ENCODE assay signal across 20 cellular contexts in the genomic region with DNA sequence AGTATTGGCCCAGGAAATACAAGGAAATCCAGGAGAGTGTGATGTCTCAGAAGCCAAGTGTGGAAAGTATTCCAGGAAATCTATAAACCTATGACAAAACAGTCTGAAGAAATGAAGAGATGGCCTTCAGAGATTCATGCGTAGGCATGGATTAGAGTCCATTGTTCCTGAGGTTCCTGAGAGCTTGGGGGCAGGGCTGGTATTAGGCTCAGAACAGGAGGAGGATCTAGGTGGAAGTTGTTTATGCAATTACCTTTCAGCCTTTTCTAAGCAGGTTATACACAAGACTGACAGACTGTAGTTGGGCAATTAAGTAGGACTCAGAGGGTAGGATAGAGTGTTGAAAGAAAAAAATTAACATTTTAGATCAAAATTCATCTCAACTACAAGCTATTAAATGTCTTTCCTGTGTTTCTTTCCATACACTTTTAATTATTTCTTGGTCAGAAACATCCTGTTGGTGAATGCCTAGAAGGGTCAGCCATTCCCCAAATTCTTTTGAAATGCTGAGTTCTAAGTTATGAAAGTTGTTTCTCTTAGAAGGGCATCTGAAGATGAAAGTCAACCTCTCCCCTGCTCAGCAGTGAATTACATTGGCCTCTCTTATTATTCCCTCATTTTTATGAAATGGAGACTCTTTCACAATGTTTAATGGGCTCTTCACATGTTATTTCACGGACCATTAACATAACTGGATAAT.
DNase-seq lines count a peak whose midpoint lies in the region; ATAC-seq, FAIRE-seq and TF ChIP-seq lines count a peak whose summit lies in the region.
"Had no signal": no experiment of that assay in that cellular context is flagged by ENCODE, and none has a peak within 500 bp of the region (broad histone marks: within the 10 kb centered on the region; RNA-seq: fewer than 3 reads in every experiment).

No MANE protein-coding gene starts in this region.

- H3K9me3 ChIP-seq in K562 (replicated peaks; ENCODE audit: control insufficient read depth, insufficient read depth, low read depth, low read length): peaks cover 11% of the 10 kb centered on the region
- H3K9me3 ChIP-seq: SK-N-SH had no signal

- no peak overlapping the region for H3K4me2 ChIP-seq in K562 (ENCODE audit: insufficient read depth, low read length)
- H3K4me2 ChIP-seq: SK-N-SH had no signal

- FAIRE-seq in K562 (lab: Jason Lieb, UNC): no peak
- FAIRE-seq: A204.1, D721Med, H54 had no signal

- TF ChIP-seq RAD21 in K562 (CRISPR knock-in tag; conservative IDR thresholded peaks at IDR 0.05 in 1 of 2, IDR thresholded peaks at IDR 0.05 in 1 of 2): no peak

- CTCF ChIA-PET in K562 (lab: Yijun Ruan, JAX; ENCODE audit: low intra/inter-chr PET ratio): no interaction called here

- in situ Hi-C loops in K562 (cut with MboI): no loop called here

- POLR2A ChIA-PET in K562 (lab: Yijun Ruan, JAX): interaction anchor here (1.4 kb wide), 1 partner anchor 12 kb away, joined by 3 read pairs; no protein-coding TSS in a partner anchor

- H3K27me3 ChIP-seq in K562 (ENCODE audit: control insufficient read depth in 2 of 2, insufficient read depth in 2 of 2, low read length in 2 of 2): no peaks in the 10 kb centered on the region

- H3K4me1 Mint-ChIP-seq in activated naive CD8-positive, alpha-beta T cell treated with anti-CD3 and anti-CD28 coated beads, Interleukin-2, amount 50 U/mL, for 24 hours: no peaks in the 10 kb centered on the region

- no peaks in the 10 kb centered on the region for H3K27me3 Mint-ChIP-seq in activated naive CD8-positive, alpha-beta T cell treated with anti-CD3 and anti-CD28 coated beads, Interleukin-2, amount 50 U/mL, for 24 hours

- H3K9ac ChIP-seq in K562 (ENCODE audit: insufficient read depth in 1 of 2, low read depth in 2 of 2, low read length in 2 of 2): no peak overlapping the region
- H3K9ac ChIP-seq: SK-N-SH had no signal

- peaks cover 3% of the 10 kb centered on the region for H3K36me3 Mint-ChIP-seq in activated naive CD8-positive, alpha-beta T cell treated with anti-CD3 and anti-CD28 coated beads, Interleukin-2, amount 50 U/mL, for 24 hours (ENCODE audit: low read depth)

- H3K27ac Mint-ChIP-seq in activated naive CD8-positive, alpha-beta T cell treated with anti-CD3 and anti-CD28 coated beads, Interleukin-2, amount 50 U/mL, for 24 hours: no peak overlapping the region
- H3K27ac Mint-ChIP-seq: HFFc6 had no signal

- no peaks in the 10 kb centered on the region for H3K79me2 ChIP-seq in K562 (ENCODE audit: control insufficient read depth, insufficient read depth, low read length)

- DNase-seq in NCI-H748 (lab: John Stamatoyannopoulos, UW; ENCODE audit: unreplicated experiment): peak; percentile 44
- no peak for DNase-seq in NCI-H748 treated with DMSO at 0.1 percent for 48 hours (lab: John Stamatoyannopoulos, UW)
- DNase-seq in GM04503 (ENCODE audit: low read depth): peak; percentile 44
- no peak for DNase-seq in K562 (ENCODE audit: extremely low read depth in 1 of 4, low spot score in 3 of 4)
- no peak for DNase-seq in nucleus accumbens (lab: John Stamatoyannopoulos, UW)
- no peak for DNase-seq in activated naive CD8-positive, alpha-beta T cell treated with anti-CD3 and anti-CD28 coated beads, Interleukin-2, amount 50 U/mL, for 24 hours
- DNase-seq: HFFc6, IMR-90, Karpas-422, NCI-H526 treated with DMSO at 0.1 percent for 48 hours, PC-3, RPMI8226, SHP77 treated with DMSO at 0.1 percent for 48 hours, SK-N-SH had no signal

- no TSS peak for BruUV-seq in K562 (replicated peaks; lab: Mats Ljungman, UMichigan)

- no peak for TF ChIP-seq POLR2A in K562 (conservative IDR thresholded peaks at IDR 0.05)

- 0 out of 2 replicates have a peak overlapping the region, but pooled peaks have one; percentile 0 for H2AFZ ChIP-seq in K562 (ENCODE audit: low read depth, low read length)

- 55% methylated on average over 2 of the region's 2 CpGs for WGBS in K562 (ENCODE audit: insufficient coverage, low coverage, missing lambda C conversion rate)

- ATAC-seq in K562 (no peak), HG02884 (IDR thresholded peaks at IDR 0.05; ENCODE audit: unreplicated experiment) (no peak)
- ATAC-seq in activated naive CD8-positive, alpha-beta T cell treated with anti-CD3 and anti-CD28 coated beads, Interleukin-2, amount 50 U/mL, for 24 hours: no peak
- ATAC-seq: PC-3 had no signal

- no peaks in the 10 kb centered on the region for H3K36me3 ChIP-seq in K562 (ENCODE audit: control insufficient read depth, insufficient read depth, low read length)

- no peak overlapping the region for H3K27ac ChIP-seq in K562 (ENCODE audit: extremely low read depth, low read depth, low read length)
- H3K27ac ChIP-seq: C4-2B, HL-60 had no signal

- H3K4me1 ChIP-seq in K562 (replicated peaks in 1 of 2; ENCODE audit: control insufficient read depth in 2 of 2, insufficient read depth in 2 of 2, low read length in 2 of 2): peaks cover 0 to 10% of the 10 kb centered on the region in 2 experiments; a peak in 2 of 5 replicates

- intact Hi-C loops in K562 (cut with micrococcal nuclease): no loop called here

- H3K4me3 Mint-ChIP-seq in activated naive CD8-positive, alpha-beta T cell treated with anti-CD3 and anti-CD28 coated beads, Interleukin-2, amount 50 U/mL, for 24 hours: no peak overlapping the region
- H3K4me3 Mint-ChIP-seq: HFFc6 had no signal

- no peaks in the 10 kb centered on the region for H4K20me1 ChIP-seq in K562 (replicated peaks; ENCODE audit: control insufficient read depth, insufficient read depth, low read length)

- TF ChIP-seq EP300 in K562 (IDR thresholded peaks at IDR 0.05; ENCODE audit: low read length): no peak

- H3K4me3 ChIP-seq in K562: no peak overlapping the region

- H3K9me3 Mint-ChIP-seq in activated naive CD8-positive, alpha-beta T cell treated with anti-CD3 and anti-CD28 coated beads, Interleukin-2, amount 50 U/mL, for 24 hours: peaks cover 22% of the 10 kb centered on the region

- H3K9me1 ChIP-seq in K562 (ENCODE audit: control insufficient read depth, insufficient read depth, low read length): no peaks in the 10 kb centered on the region

- TF ChIP-seq CTCF in K562 (IDR thresholded peaks at IDR 0.05 in 2 of 3, conservative IDR thresholded peaks at IDR 0.05 in 1 of 3; ENCODE audit: insufficient read depth in 2 of 3, low read depth in 1 of 3, low read length in 3 of 3): no peak

TF ChIP-seq in K562, 482 proteins besides CTCF, POLR2A, EP300 and RAD21:
- TF ChIP-seq SAFB2 (IDR thresholded peaks at IDR 0.05; ENCODE audit: borderline replicate concordance, low read depth, low read length, severe bottlenecking) (no peak), MAFG (tag; conservative IDR thresholded peaks at IDR 0.05) (no peak), ZNF324 (CRISPR knock-in tag; IDR thresholded peaks at IDR 0.05) (no peak), ZNF75A (CRISPR knock-in tag; IDR thresholded peaks at IDR 0.05) (no peak)
- TF ChIP-seq, protein P1, sequence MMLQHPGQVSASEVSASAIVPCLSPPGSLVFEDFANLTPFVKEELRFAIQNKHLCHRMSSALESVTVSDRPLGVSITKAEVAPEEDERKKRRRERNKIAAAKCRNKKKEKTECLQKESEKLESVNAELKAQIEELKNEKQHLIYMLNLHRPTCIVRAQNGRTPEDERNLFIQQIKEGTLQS (IDR thresholded peaks at IDR 0.05): no peak
- TF ChIP-seq, protein P1 (CRISPR knock-in tag; conservative IDR thresholded peaks at IDR 0.05): no peak
- TF ChIP-seq, protein P2, sequence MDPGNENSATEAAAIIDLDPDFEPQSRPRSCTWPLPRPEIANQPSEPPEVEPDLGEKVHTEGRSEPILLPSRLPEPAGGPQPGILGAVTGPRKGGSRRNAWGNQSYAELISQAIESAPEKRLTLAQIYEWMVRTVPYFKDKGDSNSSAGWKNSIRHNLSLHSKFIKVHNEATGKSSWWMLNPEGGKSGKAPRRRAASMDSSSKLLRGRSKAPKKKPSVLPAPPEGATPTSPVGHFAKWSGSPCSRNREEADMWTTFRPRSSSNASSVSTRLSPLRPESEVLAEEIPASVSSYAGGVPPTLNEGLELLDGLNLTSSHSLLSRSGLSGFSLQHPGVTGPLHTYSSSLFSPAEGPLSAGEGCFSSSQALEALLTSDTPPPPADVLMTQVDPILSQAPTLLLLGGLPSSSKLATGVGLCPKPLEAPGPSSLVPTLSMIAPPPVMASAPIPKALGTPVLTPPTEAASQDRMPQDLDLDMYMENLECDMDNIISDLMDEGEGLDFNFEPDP (CRISPR knock-in tag; IDR thresholded peaks at IDR 0.05): no peak

Comparison
In these comparisons a context has a peak if more than half of its experiments do, and no peak if none do; other contexts are left out.
1. DNase-seq: peak in NCI-H748 (single experiment) and GM04503 (single experiment); none in NCI-H748 treated with DMSO at 0.1 percent for 48 hours (single experiment), K562 (0 of 4), nucleus accumbens (0 of 56) and activated naive CD8-positive, alpha-beta T cell treated with anti-CD3 and anti-CD28 coated beads, Interleukin-2, amount 50 U/mL, for 24 hours (single experiment).